8 cellular contexts compared by ENCODE assay signal in the genomic region with DNA sequence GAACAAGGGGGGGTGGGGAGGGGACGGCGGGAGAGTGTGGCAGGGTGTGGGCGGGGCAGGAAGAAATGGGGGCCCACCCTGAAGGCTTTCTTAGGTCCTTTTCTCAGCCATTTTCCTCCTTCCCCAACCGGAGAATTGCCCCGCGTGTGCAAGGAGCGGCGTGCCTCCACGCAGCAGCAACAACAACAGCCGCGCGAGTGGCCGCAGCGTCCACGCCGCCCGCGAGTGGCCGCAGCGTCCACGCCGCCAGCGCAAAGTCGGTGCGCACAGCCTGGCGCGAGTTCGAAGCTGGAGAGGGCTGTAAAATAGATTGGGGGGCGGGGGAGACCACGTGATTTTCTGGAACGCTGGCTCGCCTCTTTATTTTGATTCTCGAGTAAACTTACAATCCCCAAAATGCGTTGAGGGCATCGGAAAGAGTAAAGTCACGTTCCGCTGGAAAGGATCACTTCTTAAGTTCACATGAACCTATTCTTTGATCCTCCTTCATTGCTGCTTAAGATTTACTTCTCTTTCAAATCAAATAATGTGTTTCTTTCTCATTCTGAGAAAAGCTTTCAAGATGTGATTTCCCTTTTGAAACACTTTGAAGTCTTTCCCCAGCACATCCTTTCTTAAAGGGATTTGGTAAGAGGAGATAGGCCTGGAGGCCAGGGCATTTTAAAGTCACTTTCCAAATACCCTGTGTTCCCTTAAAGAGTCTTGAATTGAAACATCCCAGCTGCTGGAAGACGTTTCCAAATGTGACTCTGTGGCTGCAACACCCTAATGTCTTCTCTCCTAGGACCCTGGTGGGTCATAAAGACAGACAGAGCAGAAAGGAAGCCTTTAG.
A peak's percentile ranks its signal among the peaks of the same experiment; 100 is the strongest.
DNase-seq lines count a peak whose midpoint lies in the region; ATAC-seq, FAIRE-seq and TF ChIP-seq lines count a peak whose summit lies in the region.

No MANE protein-coding gene starts in this region.

- CTCF ChIA-PET in K562 (lab: Yijun Ruan, JAX; ENCODE audit: low intra/inter-chr PET ratio), result no interaction called here

- H3K27ac ChIP-seq in CD4-positive, CD25-positive, alpha-beta regulatory T cell (ENCODE audit: insufficient read depth, low read length, poor library complexity, severe bottlenecking), result peak overlapping the region; percentile 26
- no peak overlapping the region for H3K27ac ChIP-seq in K562 (ENCODE audit: extremely low read depth, low read depth, low read length)
- peak overlapping the region; percentile 22 to 84 for H3K27ac ChIP-seq in lung (ENCODE audit: low read depth in 1 of 2, low read length in 1 of 2)

- H3K4me1 Mint-ChIP-seq in CD4-positive, CD25-positive, alpha-beta regulatory T cell, result peaks cover 27 to 66% (median 42%) of the 10 kb centered on the region in 4 donors

- in situ Hi-C loops in K562 (cut with MboI), result no loop called here

- H3K4me1 ChIP-seq in CD4-positive, CD25-positive, alpha-beta regulatory T cell (ENCODE audit: control insufficient read depth, insufficient read depth, low read length, poor library complexity, severe bottlenecking), result peaks cover 28% of the 10 kb centered on the region
- H3K4me1 ChIP-seq in K562 (replicated peaks in 1 of 2; ENCODE audit: control insufficient read depth in 2 of 2, insufficient read depth in 2 of 2, low read length in 2 of 2), result peaks cover 3 to 15% of the 10 kb centered on the region in 2 experiments
- H3K4me1 ChIP-seq in lung (ENCODE audit: control insufficient read depth in 2 of 2, insufficient read depth in 2 of 2, low read length in 2 of 2), result peaks cover 4 to 5% of the 10 kb centered on the region in 2 donors

- TF ChIP-seq CTCF in NB4 (IDR thresholded peaks at IDR 0.05; ENCODE audit: low read depth, low read length) (no peak), K562 (IDR thresholded peaks at IDR 0.05 in 2 of 3, conservative IDR thresholded peaks at IDR 0.05 in 1 of 3; ENCODE audit: insufficient read depth in 2 of 3, low read depth in 1 of 3, low read length in 3 of 3) (no peak), lung (IDR thresholded peaks at IDR 0.05; ENCODE audit: control extremely low read depth, extremely low read depth) (no peak)

- peak overlapping the region; percentile 87 for H3K4me3 ChIP-seq in CD4-positive, CD25-positive, alpha-beta regulatory T cell (ENCODE audit: low read depth, low read length)
- H3K4me3 ChIP-seq in NB4 (ENCODE audit: low read depth, low read length) (peak overlapping the region; percentile 38), K562 (no peak overlapping the region), lung (peak overlapping the region; percentile 32)

- POLR2A ChIA-PET in K562 (lab: Yijun Ruan, JAX), result interaction anchor here (0.8 kb wide), 2 partner anchors 22 to 270 kb away, joined by 3 to 4 read pairs; no protein-coding TSS in a partner anchor

- ATAC-seq in CD4-positive, CD25-positive, alpha-beta regulatory T cell (ENCODE audit: low read depth in 2 of 2), result peak in 1 of 2 donors; percentile 32
- no peak for ATAC-seq in K562
- no peak for ATAC-seq in lung (ENCODE audit: insufficient read depth, low FRiP score)
- no peak for ATAC-seq in GM19351 (IDR thresholded peaks at IDR 0.05; ENCODE audit: unreplicated experiment)
- ATAC-seq in HG03521 (IDR thresholded peaks at IDR 0.05; ENCODE audit: unreplicated experiment), result no peak

- H3K27me3 Mint-ChIP-seq in CD4-positive, CD25-positive, alpha-beta regulatory T cell, result no peaks in the 10 kb centered on the region

- no peak for TF ChIP-seq EP300 in K562 (IDR thresholded peaks at IDR 0.05; ENCODE audit: low read length)

- H3K4me3 Mint-ChIP-seq in CD4-positive, CD25-positive, alpha-beta regulatory T cell, result peak overlapping the region; percentile 88 to 94 (median 90)

- peak overlapping the region; percentile 90 to 96 (median 94) for H3K27ac Mint-ChIP-seq in CD4-positive, CD25-positive, alpha-beta regulatory T cell

- peak; percentile 2 to 64 (median 14) for DNase-seq in CD4-positive, CD25-positive, alpha-beta regulatory T cell
- no peak for DNase-seq in NB4 (ENCODE audit: low read depth)
- DNase-seq in K562 (ENCODE audit: extremely low read depth in 1 of 4, low spot score in 3 of 4), result no peak
- DNase-seq in lung (ENCODE audit: low spot score), result no peak
- DNase-seq in stimulated activated CD8-positive, alpha-beta memory T cell treated with anti-CD3 and anti-CD28 coated beads, Interleukin-7, amount 100 ng/mL, for 48 hours (ENCODE audit: extremely low read depth in 1 of 2, low read depth in 1 of 2), result peak; percentile 10 to 42
- no peak for DNase-seq in SW480 (ENCODE audit: low spot score)

- intact Hi-C loops in K562 (cut with micrococcal nuclease), result no loop called here

- H3K27me3 ChIP-seq in CD4-positive, CD25-positive, alpha-beta regulatory T cell (ENCODE audit: control insufficient read depth, insufficient read depth, low read length), result no peaks in the 10 kb centered on the region
- H3K27me3 ChIP-seq in K562 (ENCODE audit: control insufficient read depth in 2 of 2, insufficient read depth in 2 of 2, low read length in 2 of 2) (no peaks in the 10 kb centered on the region), lung (ENCODE audit: control insufficient read depth, insufficient read depth) (no peaks in the 10 kb centered on the region)

- no peaks in the 10 kb centered on the region for H4K20me1 ChIP-seq in K562 (replicated peaks; ENCODE audit: control insufficient read depth, insufficient read depth, low read length)

- H3K36me3 ChIP-seq in CD4-positive, CD25-positive, alpha-beta regulatory T cell (ENCODE audit: control insufficient read depth, insufficient read depth, low read length), result no peaks in the 10 kb centered on the region
- H3K36me3 ChIP-seq in K562 (ENCODE audit: control insufficient read depth, insufficient read depth, low read length), result no peaks in the 10 kb centered on the region
- no peaks in the 10 kb centered on the region for H3K36me3 ChIP-seq in lung (ENCODE audit: control insufficient read depth in 2 of 2, insufficient read depth in 2 of 2, low read length in 2 of 2)

- no peaks in the 10 kb centered on the region for H3K9me3 Mint-ChIP-seq in CD4-positive, CD25-positive, alpha-beta regulatory T cell

- no peak for TF ChIP-seq RAD21 in K562 (CRISPR knock-in tag; conservative IDR thresholded peaks at IDR 0.05 in 1 of 2, IDR thresholded peaks at IDR 0.05 in 1 of 2)

- no peaks in the 10 kb centered on the region for H3K79me2 ChIP-seq in K562 (ENCODE audit: control insufficient read depth, insufficient read depth, low read length)

- BruUV-seq in K562 (replicated peaks; lab: Mats Ljungman, UMichigan), result no TSS peak

- TF ChIP-seq POLR2A in NB4 (IDR thresholded peaks at IDR 0.05; ENCODE audit: extremely low read depth, insufficient read length) (no peak), K562 (conservative IDR thresholded peaks at IDR 0.05) (no peak)

- H3K4me2 ChIP-seq in K562 (ENCODE audit: insufficient read depth, low read length), result no peak overlapping the region

- H3K9me1 ChIP-seq in K562 (ENCODE audit: control insufficient read depth, insufficient read depth, low read length), result no peaks in the 10 kb centered on the region

- WGBS in K562 (ENCODE audit: insufficient coverage, low coverage, missing lambda C conversion rate), result 65% methylated on average over 10 of the region's 38 CpGs
- 6 to 9% methylated on average over 38 of the region's 38 CpGs for WGBS in lung, 2 donors

- FAIRE-seq in K562 (lab: Jason Lieb, UNC), result no peak

- H3K9me3 ChIP-seq in CD4-positive, CD25-positive, alpha-beta regulatory T cell (ENCODE audit: control insufficient read depth in 2 of 2, low read length in 2 of 2), result no peaks in the 10 kb centered on the region
- H3K9me3 ChIP-seq in K562 (replicated peaks; ENCODE audit: control insufficient read depth, insufficient read depth, low read depth, low read length), result no peaks in the 10 kb centered on the region
- H3K9me3 ChIP-seq in lung (ENCODE audit: control insufficient read depth in 2 of 2, insufficient read depth in 1 of 2, low read length in 1 of 2), result no peaks in the 10 kb centered on the region

- peak overlapping the region; percentile 42; the same call in 1 of the 2 replicates for H2AFZ ChIP-seq in K562 (ENCODE audit: low read depth, low read length)

- H3K9ac ChIP-seq in K562 (ENCODE audit: insufficient read depth in 1 of 2, low read depth in 2 of 2, low read length in 2 of 2), result no peak overlapping the region

- H3K36me3 Mint-ChIP-seq in CD4-positive, CD25-positive, alpha-beta regulatory T cell, result no peaks in the 10 kb centered on the region

TF ChIP-seq in K562, 482 proteins besides CTCF, POLR2A, EP300 and RAD21:
- TF ChIP-seq CGGBP1 (CRISPR knock-in tag; IDR thresholded peaks at IDR 0.05) (no peak), ZBTB11 (CRISPR knock-in tag; IDR thresholded peaks at IDR 0.05) (peak in 1 of 3 experiments; percentile 95; a peak in 2 of 6 replicates), SIN3A (IDR thresholded peaks at IDR 0.05; ENCODE audit: borderline replicate concordance in 2 of 2, control insufficient read depth in 1 of 2, low read depth in 2 of 2, low read length in 2 of 2) (no peak), ZFP36 (IDR thresholded peaks at IDR 0.05; ENCODE audit: low read depth, low read length, partially characterized antibody) (no peak)

Comparison
In these comparisons a context has a peak if more than half of its experiments do, and no peak if none do; other contexts are left out.
1. DNase-seq: peak in CD4-positive, CD25-positive, alpha-beta regulatory T cell (3 of 3) and stimulated activated CD8-positive, alpha-beta memory T cell treated with anti-CD3 and anti-CD28 coated beads, Interleukin-7, amount 100 ng/mL, for 48 hours (2 of 2); none in NB4 (single experiment), K562 (0 of 4), lung (single experiment) and SW480 (single experiment).